In the genomic region with DNA sequence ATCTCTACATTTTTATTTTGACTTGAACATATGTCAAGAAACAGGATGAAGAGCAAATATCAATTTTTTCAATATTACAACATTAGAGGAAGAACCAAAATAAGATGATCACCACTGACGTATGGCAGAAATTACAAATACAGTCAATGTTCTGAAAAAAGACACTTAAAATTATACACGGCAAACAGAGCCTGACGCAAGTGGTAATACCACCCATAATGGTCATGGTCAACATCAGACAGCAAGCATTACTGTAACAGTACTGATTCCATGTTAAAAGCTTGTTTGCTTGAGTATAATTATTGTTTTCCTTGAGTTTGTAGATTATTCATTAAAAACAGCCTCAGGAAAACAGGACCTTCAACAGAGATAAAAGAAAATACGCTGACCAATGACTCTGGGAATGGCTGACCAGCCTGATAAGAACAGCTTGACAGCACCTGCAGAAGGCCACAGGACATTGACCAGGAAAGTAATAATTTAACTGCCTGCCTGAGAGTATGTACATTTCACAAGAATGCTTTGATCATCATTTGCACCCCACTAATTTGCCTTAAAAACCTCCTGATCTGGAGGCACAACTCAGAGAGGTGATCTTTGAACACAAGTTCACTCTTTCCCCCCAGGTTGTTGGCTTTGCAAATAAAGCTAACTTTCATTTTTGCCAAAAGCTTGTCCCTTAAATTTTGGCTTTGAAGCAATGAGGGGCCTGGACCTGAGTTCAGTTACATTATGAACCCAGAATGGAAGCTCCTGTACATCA, we compare ENCODE assay signal across 25 cellular contexts.
DNase-seq lines count a peak whose midpoint lies in the region; ATAC-seq, FAIRE-seq and TF ChIP-seq lines count a peak whose summit lies in the region.
"Had no signal": no experiment of that assay in that cellular context is flagged by ENCODE, and none has a peak within 500 bp of the region (broad histone marks: within the 10 kb centered on the region; RNA-seq: fewer than 3 reads in every experiment).

No MANE protein-coding gene starts in this region.

- no peaks in the 10 kb centered on the region for H3K9me1 ChIP-seq in K562 (ENCODE audit: control insufficient read depth, insufficient read depth, low read length)

- no peaks in the 10 kb centered on the region for H4K20me1 ChIP-seq in K562 (replicated peaks; ENCODE audit: control insufficient read depth, insufficient read depth, low read length)
- no peaks in the 10 kb centered on the region for H4K20me1 ChIP-seq in HepG2 (ENCODE audit: insufficient read depth, low read length)
- H4K20me1 ChIP-seq: BLaER1 treated with 17β-estradiol and CSF1 and Interleukin-3, amounts not matched to agents 10 nM and 100 nM had no signal

- H3K27me3 ChIP-seq in Caco-2 (replicated peaks; ENCODE audit: control insufficient read depth, insufficient read depth, low read length), result no peaks in the 10 kb centered on the region
- H3K27me3 ChIP-seq in K562 (ENCODE audit: control insufficient read depth in 2 of 2, insufficient read depth in 2 of 2, low read length in 2 of 2), result no peaks in the 10 kb centered on the region; a peak in 1 of 5 replicates
- H3K27me3 ChIP-seq in HepG2 (ENCODE audit: control insufficient read depth in 1 of 2, insufficient read depth in 2 of 2, low read length in 2 of 2), result no peaks in the 10 kb centered on the region
- H3K27me3 ChIP-seq: BLaER1 treated with 17β-estradiol and CSF1 and Interleukin-3, amounts not matched to agents 10 nM and 100 nM had no signal

- TF ChIP-seq POLR2A in K562 (conservative IDR thresholded peaks at IDR 0.05), result no peak
- no peak for TF ChIP-seq POLR2A in HepG2 (IDR thresholded peaks at IDR 0.05; ENCODE audit: insufficient read depth in 1 of 2, low read depth in 2 of 2, low read length in 2 of 2)

- FAIRE-seq in K562 (lab: Jason Lieb, UNC) (peak; percentile 44), HepG2 (lab: Jason Lieb, UNC) (peak; percentile 97)
- FAIRE-seq: A549, GM12891, GM18507, H1 had no signal

- no peak overlapping the region for H3K27ac Mint-ChIP-seq in Caco-2 (ENCODE audit: unreplicated experiment)
- H3K27ac Mint-ChIP-seq: CD14-positive monocyte; CD4-positive, alpha-beta T cell; CD8-positive, alpha-beta memory T cell had no signal

- H3K4me1 ChIP-seq in Caco-2 (peaks cover 17% of the 10 kb centered on the region), K562 (replicated peaks in 1 of 2; ENCODE audit: control insufficient read depth in 2 of 2, insufficient read depth in 2 of 2, low read length in 2 of 2) (peaks cover 0 to 7% of the 10 kb centered on the region in 2 experiments; a peak in 3 of 5 replicates), HepG2 (ENCODE audit: insufficient read depth, low read length) (peaks cover 71% of the 10 kb centered on the region)
- H3K4me1 ChIP-seq: A549; BE2C; BLaER1 treated with 17β-estradiol and CSF1 and Interleukin-3, amounts not matched to agents 10 nM and 100 nM had no signal

- H3K36me3 ChIP-seq in Caco-2 (ENCODE audit: control insufficient read depth, insufficient read depth, low read length) (no peaks in the 10 kb centered on the region), K562 (ENCODE audit: control insufficient read depth, insufficient read depth, low read length) (no peaks in the 10 kb centered on the region), HepG2 (replicated peaks in 1 of 2; ENCODE audit: control insufficient read depth in 1 of 2, insufficient read depth in 2 of 2, low read length in 2 of 2) (no peaks in the 10 kb centered on the region)
- H3K36me3 ChIP-seq: BE2C; BLaER1 treated with 17β-estradiol and CSF1 and Interleukin-3, amounts not matched to agents 10 nM and 100 nM had no signal

- in situ Hi-C loops in K562 (cut with MboI) (no loop called here), HepG2 (cut with HindIII; ENCODE audit: extremely low pct_ligation_motif_present, low pct_unique_long_range_greater_than_20kb) (no loop called here)

- H3K4me3 ChIP-seq in Caco-2 (ENCODE audit: low read depth, low read length) (no peak overlapping the region), K562 (no peak overlapping the region), HepG2 (replicated peaks in 1 of 3; ENCODE audit: insufficient read depth in 1 of 3, low read depth in 2 of 3, low read length in 3 of 3) (peak overlapping the region in 1 of 3 experiments; percentile 19; a peak in 1 of 6 replicates)
- H3K4me3 ChIP-seq: A549; BLaER1 treated with 17β-estradiol and CSF1 and Interleukin-3, amounts not matched to agents 10 nM and 100 nM; GM23248 had no signal

- peak; percentile 72 for ATAC-seq in K562
- ATAC-seq in HepG2, result peak; percentile 96
- no peak for ATAC-seq in HG03460 (IDR thresholded peaks at IDR 0.05; ENCODE audit: unreplicated experiment)
- no peak for ATAC-seq in GM19395 (IDR thresholded peaks at IDR 0.05; ENCODE audit: unreplicated experiment)
- ATAC-seq: A549 had no signal

- H3K79me2 ChIP-seq in K562 (ENCODE audit: control insufficient read depth, insufficient read depth, low read length) (no peaks in the 10 kb centered on the region), HepG2 (ENCODE audit: insufficient read depth, low read length) (no peaks in the 10 kb centered on the region)

- H3K9me3 Mint-ChIP-seq in Caco-2 (ENCODE audit: unreplicated experiment), result no peaks in the 10 kb centered on the region
- H3K9me3 Mint-ChIP-seq: CD4-positive, alpha-beta T cell; CD8-positive, alpha-beta memory T cell had no signal

- TF ChIP-seq RAD21 in K562 (CRISPR knock-in tag; conservative IDR thresholded peaks at IDR 0.05 in 1 of 2, IDR thresholded peaks at IDR 0.05 in 1 of 2) (no peak), HepG2 (CRISPR knock-in tag; IDR thresholded peaks at IDR 0.05) (0 out of 2 replicates have a peak, but pooled peaks have one; percentile 7)

- BruUV-seq in Caco-2 (replicated peaks; lab: Mats Ljungman, UMichigan) (no TSS peak), K562 (replicated peaks; lab: Mats Ljungman, UMichigan) (no TSS peak), HepG2 (replicated peaks; lab: Mats Ljungman, UMichigan) (no TSS peak)

- H3K9ac ChIP-seq in K562 (ENCODE audit: insufficient read depth in 1 of 2, low read depth in 2 of 2, low read length in 2 of 2) (no peak overlapping the region), HepG2 (ENCODE audit: insufficient read depth, low read depth, low read length) (peak overlapping the region; percentile 42)
- H3K9ac ChIP-seq: BLaER1 treated with 17β-estradiol and CSF1 and Interleukin-3, amounts not matched to agents 10 nM and 100 nM; GM23248 had no signal

- 32% methylated on average over 4 of the region's 4 CpGs for WGBS in K562 (ENCODE audit: insufficient coverage, low coverage, missing lambda C conversion rate)
- WGBS in HepG2 (ENCODE audit: low lambda C conversion rate), result 2% methylated on average over 4 of the region's 4 CpGs

- H3K27me3 Mint-ChIP-seq in Caco-2 (ENCODE audit: insufficient read depth, unreplicated experiment), result no peaks in the 10 kb centered on the region

- TF ChIP-seq CTCF in Caco-2 (IDR thresholded peaks at IDR 0.05; ENCODE audit: insufficient read depth in 1 of 2, low read depth in 1 of 2, low read length in 1 of 2, severe bottlenecking in 1 of 2, unreplicated experiment in 1 of 2) (no peak), K562 (IDR thresholded peaks at IDR 0.05 in 2 of 3, conservative IDR thresholded peaks at IDR 0.05 in 1 of 3; ENCODE audit: insufficient read depth in 2 of 3, low read depth in 1 of 3, low read length in 3 of 3) (no peak), HepG2 (CRISPR knock-in tag; IDR thresholded peaks at IDR 0.05) (no peak)

- H3K27ac ChIP-seq in K562 (ENCODE audit: extremely low read depth, low read depth, low read length), result no peak overlapping the region
- H3K27ac ChIP-seq in HepG2 (ENCODE audit: extremely low read length, insufficient read depth, low read length), result peak overlapping the region; percentile 85
- H3K27ac ChIP-seq: A549; BLaER1 treated with 17β-estradiol and CSF1 and Interleukin-3, amounts not matched to agents 10 nM and 100 nM; GM23248 had no signal

- H3K9me3 ChIP-seq in Caco-2 (no peaks in the 10 kb centered on the region), K562 (replicated peaks; ENCODE audit: control insufficient read depth, insufficient read depth, low read depth, low read length) (no peaks in the 10 kb centered on the region), HepG2 (ENCODE audit: low read length) (no peaks in the 10 kb centered on the region)
- H3K9me3 ChIP-seq: A549; BE2C; BLaER1 treated with 17β-estradiol and CSF1 and Interleukin-3, amounts not matched to agents 10 nM and 100 nM had no signal

- H3K4me1 Mint-ChIP-seq in Caco-2 (ENCODE audit: low read depth, unreplicated experiment), result peaks cover 9% of the 10 kb centered on the region
- H3K4me1 Mint-ChIP-seq: CD14-positive monocyte; CD8-positive, alpha-beta memory T cell had no signal

- no peaks in the 10 kb centered on the region for H3K36me3 Mint-ChIP-seq in Caco-2 (ENCODE audit: insufficient read depth, unreplicated experiment)
- H3K36me3 Mint-ChIP-seq: CD14-positive monocyte; CD8-positive, alpha-beta memory T cell had no signal

- H3K4me2 ChIP-seq in K562 (ENCODE audit: insufficient read depth, low read length) (no peak overlapping the region), HepG2 (ENCODE audit: low read depth, low read length) (peak overlapping the region; percentile 54)
- H3K4me2 ChIP-seq: A549; BLaER1 treated with 17β-estradiol and CSF1 and Interleukin-3, amounts not matched to agents 10 nM and 100 nM had no signal

- no peak overlapping the region for H3K4me3 Mint-ChIP-seq in Caco-2 (ENCODE audit: unreplicated experiment)
- H3K4me3 Mint-ChIP-seq: CD14-positive monocyte; CD4-positive, alpha-beta T cell; CD8-positive, alpha-beta memory T cell had no signal

- H2AFZ ChIP-seq in K562 (ENCODE audit: low read depth, low read length) (peak overlapping the region; percentile 37; the same call in 1 of the 2 replicates), HepG2 (ENCODE audit: low read length) (no peak overlapping the region)
- H2AFZ ChIP-seq: GM23248 had no signal

- intact Hi-C loops in Caco-2 (cut with micrococcal nuclease; ENCODE audit: unreplicated experiment) (loop anchor here (10.0 kb wide), 1 partner anchor 286 kb away; no protein-coding TSS in a partner anchor), K562 (cut with micrococcal nuclease) (no loop called here), HepG2 (cut with micrococcal nuclease; ENCODE audit: unreplicated experiment) (loop anchor here (10.0 kb wide), 1 partner anchor 116 kb away; no protein-coding TSS in a partner anchor)

- peak; percentile 43 to 73 for DNase-seq in Caco-2
- peak in 1 of 4 experiments; percentile 22 for DNase-seq in K562 (ENCODE audit: extremely low read depth in 1 of 4, low spot score in 3 of 4)
- DNase-seq in HepG2 (ENCODE audit: low spot score), result peak; percentile 96
- DNase-seq in anterior cingulate cortex (lab: John Stamatoyannopoulos, UW), result no peak
- DNase-seq: 8988T; ACHN; AML-193; BE2C; Calu3; CD4-positive, alpha-beta T cell; CD8-positive, alpha-beta memory T cell; DMS53; DMS79 treated with DMSO at 0.1 percent for 48 hours; GF-D8; GM23248; H7; HCEC 1CT had no signal

- peak; percentile 46 for TF ChIP-seq EP300 in K562 (IDR thresholded peaks at IDR 0.05; ENCODE audit: low read length)
- peak in 1 of 2 experiments; percentile 98; a peak in 2 of 4 replicates for TF ChIP-seq EP300 in HepG2 (IDR thresholded peaks at IDR 0.05; ENCODE audit: low read depth in 2 of 2, low read length in 2 of 2)
- TF ChIP-seq EP300 in HepG2 (CRISPR knock-in tag; IDR thresholded peaks at IDR 0.05; ENCODE audit: borderline replicate concordance), result peak; percentile 90

- CTCF ChIA-PET in Caco-2 (lab: Charles Lee), result interaction anchor here (1.0 kb wide), 1 partner anchor 68 kb away, joined by 5 read pairs; no protein-coding TSS in a partner anchor
- CTCF ChIA-PET in K562 (lab: Yijun Ruan, JAX; ENCODE audit: low intra/inter-chr PET ratio), result no interaction called here
- CTCF ChIA-PET in HepG2 (lab: Yijun Ruan, JAX; ENCODE audit: low intra/inter-chr PET ratio, low total read pairs), result no interaction called here

- POLR2A ChIA-PET in Caco-2 (lab: Charles Lee), result no interaction called here
- POLR2A ChIA-PET in K562 (lab: Yijun Ruan, JAX), result interaction anchor here (0.6 to 1.8 kb wide), 2 partner anchors 11 to 18 kb away, joined by 3 to 4 read pairs; no protein-coding TSS in a partner anchor
- POLR2A ChIA-PET in HepG2 (lab: Yijun Ruan, JAX), result interaction anchor here (0.7 to 1.2 kb wide), 2 partner anchors 68 to 187 kb away, joined by 3 to 4 read pairs; a partner anchor contains a TSS

Comparison
In these comparisons a context has a peak if more than half of its experiments do, and no peak if none do; other contexts are left out.
1. DNase-seq: peak in Caco-2 (2 of 2) and HepG2 (single experiment); none in anterior cingulate cortex (0 of 58).
2. ATAC-seq: peak in K562 (single experiment) and HepG2 (single experiment); none in HG03460 (single experiment) and GM19395 (single experiment).